1 cellular context compared by ENCODE assay signal in the genomic region with DNA sequence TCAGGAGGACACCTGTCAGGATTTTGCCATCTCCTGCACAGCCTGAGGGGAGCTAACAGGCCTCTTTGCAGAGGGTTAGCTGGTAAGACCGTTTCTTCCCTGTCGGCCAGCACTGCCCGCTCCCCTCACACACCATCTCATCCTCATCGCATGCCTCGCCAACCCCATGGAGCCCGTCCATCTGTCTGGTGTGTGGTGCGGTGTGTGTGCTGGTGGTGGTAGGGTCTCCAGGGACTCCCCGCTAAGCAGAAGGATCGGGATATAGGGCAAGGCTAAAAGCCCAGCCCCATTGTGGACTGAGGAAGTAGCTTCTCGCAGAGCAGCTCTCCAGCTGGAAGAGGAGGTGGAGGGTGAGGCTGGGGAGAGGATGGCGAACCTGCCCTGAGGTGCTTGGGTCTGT.
TF ChIP-seq lines count a peak whose summit lies in the region.

No MANE protein-coding gene starts in this region.

TF ChIP-seq in PFSK-1, 5 proteins besides CTCF, POLR2A, EP300 and RAD21:
- TF ChIP-seq POLR2AphosphoS5 (IDR thresholded peaks at IDR 0.05; ENCODE audit: low read depth, low read length) (peak; percentile 35; the same call in 1 of the 2 replicates), REST (IDR thresholded peaks at IDR 0.05; ENCODE audit: insufficient read depth in 1 of 2, low read depth in 2 of 2, low read length in 2 of 2) (no peak)
